Comparison of ENCODE assay signal across 13 cellular contexts in the genomic region with DNA sequence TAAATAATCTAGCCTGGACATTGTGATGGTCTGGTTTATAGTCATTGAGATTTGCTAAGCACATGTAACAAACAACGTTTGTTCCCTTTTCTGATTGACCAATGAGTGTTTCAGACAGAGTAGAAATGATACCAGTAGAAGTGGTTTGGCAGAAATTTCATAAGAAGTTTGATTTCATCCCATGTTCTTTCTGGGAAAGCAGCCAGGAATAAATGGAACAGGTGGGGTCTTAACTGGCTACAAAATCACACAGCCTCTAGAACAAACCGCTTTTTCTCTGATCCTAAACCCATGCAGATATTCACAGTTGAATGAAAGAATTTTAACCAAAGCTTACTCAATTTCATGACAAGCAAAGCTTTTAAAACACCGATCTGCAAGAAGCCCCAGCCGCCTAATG.
DNase-seq lines count a peak whose midpoint lies in the region; ATAC-seq and TF ChIP-seq lines count a peak whose summit lies in the region.
"Had no signal": no experiment of that assay in that cellular context is flagged by ENCODE, and none has a peak within 500 bp of the region (broad histone marks: within the 10 kb centered on the region; RNA-seq: fewer than 3 reads in every experiment).

No MANE protein-coding gene starts in this region.

- TF ChIP-seq POLR2A in esophagus muscularis mucosa (IDR thresholded peaks at IDR 0.05; ENCODE audit: low read depth), result no peak

- TF ChIP-seq EP300 in esophagus muscularis mucosa (IDR thresholded peaks at IDR 0.05), result no peak

- intact Hi-C loops in esophagus muscularis mucosa (cut with DNase I), result no loop called here

- no peaks in the 10 kb centered on the region for H3K9me3 ChIP-seq in esophagus muscularis mucosa

- H3K27ac Mint-ChIP-seq in glutamatergic neuron (ENCODE audit: unreplicated experiment), result no peak overlapping the region
- H3K27ac Mint-ChIP-seq: B cell; CD4-positive, alpha-beta T cell; HFFc6 had no signal

- H3K27me3 ChIP-seq in esophagus muscularis mucosa, result no peaks in the 10 kb centered on the region

- DNase-seq in NOMO-1 treated with DMSO at 0.1 percent for 48 hours (lab: John Stamatoyannopoulos, UW; ENCODE audit: unreplicated experiment) (peak; percentile 11), NOMO-1 treated with dmso at 0.1 percent for 144 hours (lab: John Stamatoyannopoulos, UW; ENCODE audit: unreplicated experiment) (no peak), MV-4-11 (lab: John Stamatoyannopoulos, UW) (peak; percentile 51), esophagus muscularis mucosa (ENCODE audit: extremely low spot score) (peak; percentile 7), NCI-H82 treated with DMSO at 0.1 percent for 48 hours (lab: John Stamatoyannopoulos, UW; ENCODE audit: unreplicated experiment) (no peak), glutamatergic neuron (no peak)
- DNase-seq: Calu3; CD4-positive, alpha-beta T cell; DMS 273 treated with DMSO at 0.1 percent for 48 hours had no signal

- WGBS in esophagus muscularis mucosa, result 75% methylated on average over 4 of the region's 4 CpGs

- no peak overlapping the region for H3K4me3 ChIP-seq in esophagus muscularis mucosa

- no peak overlapping the region for H3K4me3 Mint-ChIP-seq in glutamatergic neuron (ENCODE audit: unreplicated experiment)
- H3K4me3 Mint-ChIP-seq: B cell; CD4-positive, alpha-beta T cell; HFFc6 had no signal

- H3K36me3 ChIP-seq in esophagus muscularis mucosa, result no peaks in the 10 kb centered on the region

- H3K4me1 ChIP-seq in esophagus muscularis mucosa, result peaks cover 0 to 34% (median 20%) of the 10 kb centered on the region in 4 donors

- H3K9me3 Mint-ChIP-seq in glutamatergic neuron (ENCODE audit: unreplicated experiment), result no peaks in the 10 kb centered on the region
- H3K9me3 Mint-ChIP-seq: CD4-positive, alpha-beta T cell; HFFc6 had no signal

- TF ChIP-seq CTCF in esophagus muscularis mucosa (IDR thresholded peaks at IDR 0.05) (no peak), glutamatergic neuron (IDR thresholded peaks at IDR 0.05; ENCODE audit: partially characterized antibody, unreplicated experiment) (no peak)

- H3K27ac ChIP-seq in esophagus muscularis mucosa (replicated peaks in 1 of 4), result no peak overlapping the region
- H3K27ac ChIP-seq: HL-60 had no signal

- H3K27me3 Mint-ChIP-seq in glutamatergic neuron (ENCODE audit: unreplicated experiment), result peaks cover 10% of the 10 kb centered on the region
- H3K27me3 Mint-ChIP-seq: B cell had no signal

- peaks cover 13% of the 10 kb centered on the region for H3K4me1 Mint-ChIP-seq in glutamatergic neuron (ENCODE audit: low read depth, unreplicated experiment)

- no peak for ATAC-seq in HG03439 (IDR thresholded peaks at IDR 0.05; ENCODE audit: unreplicated experiment)

- H3K36me3 Mint-ChIP-seq in glutamatergic neuron (ENCODE audit: unreplicated experiment), result no peaks in the 10 kb centered on the region

Comparison
In these comparisons a context has a peak if more than half of its experiments do, and no peak if none do; other contexts are left out.
1. DNase-seq: peak in NOMO-1 treated with DMSO at 0.1 percent for 48 hours (single experiment), MV-4-11 (single experiment) and esophagus muscularis mucosa (single experiment); none in NOMO-1 treated with dmso at 0.1 percent for 144 hours (single experiment), NCI-H82 treated with DMSO at 0.1 percent for 48 hours (single experiment) and glutamatergic neuron (single experiment).